ENCODE assay signal across 11 cellular contexts in genomic region chr12:45655753-45656152, GRCh38.
"Had no signal": no experiment of that assay in that cellular context is flagged by ENCODE, and none has a peak within 500 bp of the region (broad histone marks: within the 10 kb centered on the region; RNA-seq: fewer than 3 reads in every experiment).

No MANE protein-coding gene starts in this region.

- H3K27me3 ChIP-seq: gastroesophageal sphincter, ovary, spleen, testis, vagina had no signal

- H3K4me1 ChIP-seq: gastroesophageal sphincter, prostate gland, testis, vagina had no signal

- DNase-seq: aorta, left ventricle myocardium superior, midbrain, ovary, spleen, testis had no signal

- H3K9me3 ChIP-seq: gastroesophageal sphincter, ovary, prostate gland, spleen, testis, vagina had no signal

- H3K4me3 ChIP-seq: gastroesophageal sphincter, ovary, prostate gland, spleen, testis, vagina had no signal

- H3K36me3 ChIP-seq: gastroesophageal sphincter, ovary, spleen, vagina had no signal

- H3K27ac ChIP-seq: epithelial cell of prostate, gastroesophageal sphincter, ovary, prostate gland, spleen, testis, vagina, VCaP had no signal

- ATAC-seq: gastroesophageal sphincter had no signal
